ENCODE assay signal across 14 cellular contexts in genomic region chr2:225274751-225275150, GRCh38.
A peak's percentile ranks its signal among the peaks of the same experiment; 100 is the strongest.
DNase-seq lines count a peak whose midpoint lies in the region; ATAC-seq and TF ChIP-seq lines count a peak whose summit lies in the region.
"Had no signal": no experiment of that assay in that cellular context is flagged by ENCODE, and none has a peak within 500 bp of the region (broad histone marks: within the 10 kb centered on the region; RNA-seq: fewer than 3 reads in every experiment).

No MANE protein-coding gene starts in this region.

- H3K9me3 ChIP-seq in fibroblast of lung (ENCODE audit: control insufficient read depth, insufficient read depth, low read depth, low read length), result no peaks in the 10 kb centered on the region

- H2AFZ ChIP-seq in fibroblast of lung (ENCODE audit: low read length), result no peak overlapping the region

- no peaks in the 10 kb centered on the region for H4K20me1 ChIP-seq in fibroblast of lung (ENCODE audit: control insufficient read depth, extremely low read depth, insufficient read depth, low read length)

- no peak overlapping the region for H3K4me2 ChIP-seq in fibroblast of lung (ENCODE audit: extremely low read depth, insufficient read depth, low read length)

- no peak for TF ChIP-seq CTCF in GM12865 (IDR thresholded peaks at IDR 0.05; ENCODE audit: insufficient read depth, low read depth, low read length, missing control alignments)
- TF ChIP-seq CTCF in fibroblast of lung (conservative IDR thresholded peaks at IDR 0.05 in 1 of 2, IDR thresholded peaks at IDR 0.05 in 1 of 2; ENCODE audit: low read depth in 1 of 2, low read length in 2 of 2), result no peak

- no peaks in the 10 kb centered on the region for H3K4me1 ChIP-seq in fibroblast of lung (ENCODE audit: control insufficient read depth, extremely low read depth, insufficient read depth, low read length)
- H3K4me1 ChIP-seq: tibial artery had no signal

- no peak overlapping the region for H3K27ac ChIP-seq in fibroblast of lung (ENCODE audit: insufficient read depth, low read length)
- H3K27ac ChIP-seq: dorsolateral prefrontal cortex, skin epidermis, tibial artery had no signal

- no peaks in the 10 kb centered on the region for H3K36me3 ChIP-seq in fibroblast of lung (ENCODE audit: control insufficient read depth, insufficient read depth, low read length)
- H3K36me3 ChIP-seq: tibial artery had no signal

- no peaks in the 10 kb centered on the region for H3K79me2 ChIP-seq in fibroblast of lung (ENCODE audit: control insufficient read depth, insufficient read depth, low read length)

- no peaks in the 10 kb centered on the region for H3K27me3 ChIP-seq in fibroblast of lung (ENCODE audit: control insufficient read depth, insufficient read depth, low read length)
- H3K27me3 ChIP-seq: dorsolateral prefrontal cortex, tibial artery had no signal

- peak; percentile 35 for ATAC-seq in HG03159 (IDR thresholded peaks at IDR 0.05; ENCODE audit: unreplicated experiment)
- no peak for ATAC-seq in GM18517 (IDR thresholded peaks at IDR 0.05; ENCODE audit: unreplicated experiment)
- no peak for ATAC-seq in HG03039 (IDR thresholded peaks at IDR 0.05; ENCODE audit: unreplicated experiment)

- H3K4me3 ChIP-seq in GM12865 (ENCODE audit: low read depth, low read length), result no peak overlapping the region
- no peak overlapping the region for H3K4me3 ChIP-seq in fibroblast of lung (replicated peaks in 1 of 4; ENCODE audit: control extremely low read depth in 1 of 4, insufficient read depth in 1 of 4, low read depth in 3 of 4, low read length in 4 of 4)
- H3K4me3 ChIP-seq: dorsolateral prefrontal cortex, skin epidermis, tibial artery had no signal

- no peak overlapping the region for H3K9ac ChIP-seq in fibroblast of lung (ENCODE audit: insufficient read depth, low read length)

- DNase-seq in GM12865 (ENCODE audit: low read depth), result peak; percentile 51
- DNase-seq in NCI-H345 (lab: John Stamatoyannopoulos, UW), result peak; percentile 86
- peak; percentile 21 to 83 for DNase-seq in fibroblast of lung (ENCODE audit: low read depth in 2 of 2)
- DNase-seq in stimulated activated CD4-positive, alpha-beta T cell treated with anti-CD3 and anti-CD28 coated beads, Interleukin-2, amount 100 ng/mL, for 24 hours, result no peak
- no peak for DNase-seq in SW 1271 (lab: John Stamatoyannopoulos, UW)
- DNase-seq: dorsolateral prefrontal cortex, GDM1, kidney glomerular epithelial cell, NCI-H526, tibial artery had no signal

Comparison
In these comparisons a context has a peak if more than half of its experiments do, and no peak if none do; other contexts are left out.
1. DNase-seq: peak in GM12865 (single experiment), NCI-H345 (single experiment) and fibroblast of lung (2 of 2); none in stimulated activated CD4-positive, alpha-beta T cell treated with anti-CD3 and anti-CD28 coated beads, Interleukin-2, amount 100 ng/mL, for 24 hours (0 of 2) and SW 1271 (0 of 2).